11 cellular contexts compared by ENCODE assay signal in the genomic region with DNA sequence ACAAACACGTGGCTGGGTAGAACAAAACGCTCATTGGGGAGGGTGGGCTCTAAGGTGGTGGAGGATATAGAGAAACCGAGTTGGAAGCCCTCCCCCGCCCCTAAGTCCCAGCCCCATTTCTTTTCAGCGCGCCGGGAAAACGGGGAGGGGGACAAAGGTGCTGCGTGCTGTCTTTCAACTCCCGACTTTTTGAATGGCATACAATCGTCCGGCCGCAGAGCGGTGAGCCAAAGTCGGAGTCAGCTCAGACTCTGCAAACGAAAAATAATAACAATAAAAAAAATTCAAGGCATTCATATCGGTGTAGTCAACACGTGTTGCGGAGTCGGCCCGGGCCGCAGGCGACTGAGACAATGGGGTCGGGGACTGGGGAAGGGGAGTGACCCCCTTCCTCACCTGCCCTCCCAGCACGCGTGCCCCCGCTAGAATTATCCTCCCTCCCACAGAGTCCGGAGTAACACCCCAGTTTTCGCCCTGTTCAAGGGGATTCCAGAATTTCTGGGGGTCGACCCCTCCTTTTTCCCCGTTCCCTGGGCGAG. TPM values are rescaled to one million over a fixed set of nuclear protein-coding genes. Genes with fewer than 3 reads are reported as not detected.
DNase-seq lines count a peak whose midpoint lies in the region; ATAC-seq and TF ChIP-seq lines count a peak whose summit lies in the region.
"Had no signal": no experiment of that assay in that cellular context is flagged by ENCODE, and none has a peak within 500 bp of the region (broad histone marks: within the 10 kb centered on the region; RNA-seq: fewer than 3 reads in every experiment).

No MANE protein-coding gene starts in this region.

- H3K4me3 Mint-ChIP-seq in activated naive CD4-positive, alpha-beta T cell treated with anti-CD3 and anti-CD28 coated beads, Interleukin-2, amount 50 U/mL, for 24 hours, result peak overlapping the region; percentile 52
- peak overlapping the region; percentile 87 for H3K4me3 Mint-ChIP-seq in type B pancreatic cell

- peaks cover 3% of the 10 kb centered on the region for H3K4me1 ChIP-seq in hepatocyte (ENCODE audit: insufficient read depth)

- H3K4me1 Mint-ChIP-seq in activated naive CD4-positive, alpha-beta T cell treated with anti-CD3 and anti-CD28 coated beads, Interleukin-2, amount 50 U/mL, for 24 hours, result peaks cover 25% of the 10 kb centered on the region
- peaks cover 24% of the 10 kb centered on the region for H3K4me1 Mint-ChIP-seq in type B pancreatic cell (ENCODE audit: unreplicated experiment)

- no peak for ATAC-seq in omental fat pad (ENCODE audit: low FRiP score)
- ATAC-seq in GM21515 (IDR thresholded peaks at IDR 0.05; ENCODE audit: unreplicated experiment), result no peak

- under 1% methylated on average over 28 of the region's 32 CpGs for WGBS in hepatocyte (ENCODE audit: low lambda C conversion rate, missing lambda C conversion rate)

- no peak for DNase-seq in activated naive CD4-positive, alpha-beta T cell (lab: John Stamatoyannopoulos, UW)
- DNase-seq in SK-N-DZ (ENCODE audit: low spot score) (peak; percentile 83), hepatocyte (ENCODE audit: low spot score) (peak; percentile 35), type B pancreatic cell (ENCODE audit: extremely low spot score, unreplicated experiment) (no peak), amygdala (lab: John Stamatoyannopoulos, UW) (no peak), omental fat pad (ENCODE audit: low spot score) (no peak)
- DNase-seq: activated gamma-delta T cell treated with Interleukin-2 at 50 U/mL for 16 hours, DND-41, NCI-H2107 had no signal

- H3K27me3 Mint-ChIP-seq in activated naive CD4-positive, alpha-beta T cell treated with anti-CD3 and anti-CD28 coated beads, Interleukin-2, amount 50 U/mL, for 24 hours, result peaks cover 62% of the 10 kb centered on the region
- peaks cover 19% of the 10 kb centered on the region for H3K27me3 Mint-ChIP-seq in type B pancreatic cell

- H3K79me2 ChIP-seq in hepatocyte, result peaks cover 31% of the 10 kb centered on the region

- peak overlapping the region; percentile 99 for H3K27ac ChIP-seq in hepatocyte

- peak overlapping the region; percentile 87 for H3K4me3 ChIP-seq in hepatocyte

- H3K36me3 Mint-ChIP-seq in activated naive CD4-positive, alpha-beta T cell treated with anti-CD3 and anti-CD28 coated beads, Interleukin-2, amount 50 U/mL, for 24 hours, result peaks cover 6% of the 10 kb centered on the region
- peaks cover 16% of the 10 kb centered on the region for H3K36me3 Mint-ChIP-seq in type B pancreatic cell

- H4K20me1 ChIP-seq in hepatocyte (ENCODE audit: insufficient read depth, poor library complexity, severe bottlenecking), result no peaks in the 10 kb centered on the region

- H3K9me3 ChIP-seq in hepatocyte (ENCODE audit: low read depth), result no peaks in the 10 kb centered on the region

- peak overlapping the region; percentile 68 for H3K27ac Mint-ChIP-seq in activated naive CD4-positive, alpha-beta T cell treated with anti-CD3 and anti-CD28 coated beads, Interleukin-2, amount 50 U/mL, for 24 hours
- H3K27ac Mint-ChIP-seq in type B pancreatic cell, result peak overlapping the region; percentile 93

- no peak for TF ChIP-seq CTCF in hepatocyte (IDR thresholded peaks at IDR 0.05; ENCODE audit: poor library complexity)
- TF ChIP-seq CTCF in type B pancreatic cell (conservative IDR thresholded peaks at IDR 0.05), result no peak
- TF ChIP-seq CTCF in omental fat pad (IDR thresholded peaks at IDR 0.05), result no peak

- H3K4me2 ChIP-seq in hepatocyte, result peak overlapping the region; percentile 92

- H3K9me2 ChIP-seq in hepatocyte (replicated peaks; ENCODE audit: insufficient read depth), result no peaks in the 10 kb centered on the region

- peaks cover 4% of the 10 kb centered on the region for H3K9me3 Mint-ChIP-seq in activated naive CD4-positive, alpha-beta T cell treated with anti-CD3 and anti-CD28 coated beads, Interleukin-2, amount 50 U/mL, for 24 hours
- no peaks in the 10 kb centered on the region for H3K9me3 Mint-ChIP-seq in type B pancreatic cell

- no peaks in the 10 kb centered on the region for H3K36me3 ChIP-seq in hepatocyte (replicated peaks; ENCODE audit: insufficient read depth, low read depth)

- peaks cover 4% of the 10 kb centered on the region for H3K27me3 ChIP-seq in hepatocyte

- H2AFZ ChIP-seq in hepatocyte, result peak overlapping the region; percentile 88

RNA-seq across cellular contexts. Expression of gene IGF2BP1, which starts 1.8 kb away (rescaled TPM):
- 63.4 and 72.2 TPM in 2 replicates for polyA plus RNA-seq in SK-N-DZ (2014; cell fraction: cytosol; rRNA removed)
- 47.9 and 78.5 TPM in 2 replicates for polyA plus RNA-seq in SK-N-DZ (2014; cell fraction: nucleus; rRNA removed)
- total RNA-seq in hepatocyte (42.9 and 50.0 TPM in 2 replicates), type B pancreatic cell (ENCODE audit: low replicate concordance) (104 and 232 TPM in 2 replicates), omental fat pad (under 1 TPM in 1 of 4 donors, not detected in 3; 0.16 TPM)
- polyA plus RNA-seq in hepatocyte, result 37.0 and 40.7 TPM in 2 replicates

RNA-seq across cellular contexts. Expression of gene GIP, which starts 27.0 kb away (rescaled TPM):
- 1.1 TPM in 1 of 2 replicates, not detected in the other for polyA plus RNA-seq in SK-N-DZ (2014; cell fraction: cytosol; rRNA removed)
- not detected in 2 replicates for polyA plus RNA-seq in SK-N-DZ (2014; cell fraction: nucleus; rRNA removed)
- total RNA-seq in hepatocyte (not detected in 2 replicates), type B pancreatic cell (ENCODE audit: low replicate concordance) (0.69 TPM in 1 of 2 replicates, not detected in the other), omental fat pad (not detected)
- 2.3 TPM in 2 replicates for polyA plus RNA-seq in hepatocyte

RNA-seq across cellular contexts. Expression of gene SNF8, which starts 50.8 kb away (rescaled TPM):
- polyA plus RNA-seq in SK-N-DZ (2014; cell fraction: cytosol; rRNA removed), result 187 and 212 TPM in 2 replicates
- 116 and 127 TPM in 2 replicates for polyA plus RNA-seq in SK-N-DZ (2014; cell fraction: nucleus; rRNA removed)
- 91.5 and 101 TPM in 2 replicates for total RNA-seq in hepatocyte
- polyA plus RNA-seq in hepatocyte, result 195 and 227 TPM in 2 replicates
- 97.2 and 117 TPM in 2 replicates for total RNA-seq in type B pancreatic cell (ENCODE audit: low replicate concordance)
- total RNA-seq in omental fat pad, result 10 to 100 TPM; 64.0 to 91.9 (median 76.8) TPM

Comparison
In these comparisons a context has a peak if more than half of its experiments do, and no peak if none do; other contexts are left out.
1. DNase-seq: peak in SK-N-DZ (single experiment) and hepatocyte (single experiment); none in activated naive CD4-positive, alpha-beta T cell (0 of 4), type B pancreatic cell (single experiment), amygdala (0 of 56) and omental fat pad (single experiment).
2. RNA of gene IGF2BP1, which starts 1.8 kb away (total RNA-seq): 104 to 232 TPM in type B pancreatic cell and 42.9 to 50.0 TPM in hepatocyte; 0.16 TPM in omental fat pad; every median in the first group is over 10 times any median in the second.